1 cellular context compared by ENCODE assay signal in the genomic region with DNA sequence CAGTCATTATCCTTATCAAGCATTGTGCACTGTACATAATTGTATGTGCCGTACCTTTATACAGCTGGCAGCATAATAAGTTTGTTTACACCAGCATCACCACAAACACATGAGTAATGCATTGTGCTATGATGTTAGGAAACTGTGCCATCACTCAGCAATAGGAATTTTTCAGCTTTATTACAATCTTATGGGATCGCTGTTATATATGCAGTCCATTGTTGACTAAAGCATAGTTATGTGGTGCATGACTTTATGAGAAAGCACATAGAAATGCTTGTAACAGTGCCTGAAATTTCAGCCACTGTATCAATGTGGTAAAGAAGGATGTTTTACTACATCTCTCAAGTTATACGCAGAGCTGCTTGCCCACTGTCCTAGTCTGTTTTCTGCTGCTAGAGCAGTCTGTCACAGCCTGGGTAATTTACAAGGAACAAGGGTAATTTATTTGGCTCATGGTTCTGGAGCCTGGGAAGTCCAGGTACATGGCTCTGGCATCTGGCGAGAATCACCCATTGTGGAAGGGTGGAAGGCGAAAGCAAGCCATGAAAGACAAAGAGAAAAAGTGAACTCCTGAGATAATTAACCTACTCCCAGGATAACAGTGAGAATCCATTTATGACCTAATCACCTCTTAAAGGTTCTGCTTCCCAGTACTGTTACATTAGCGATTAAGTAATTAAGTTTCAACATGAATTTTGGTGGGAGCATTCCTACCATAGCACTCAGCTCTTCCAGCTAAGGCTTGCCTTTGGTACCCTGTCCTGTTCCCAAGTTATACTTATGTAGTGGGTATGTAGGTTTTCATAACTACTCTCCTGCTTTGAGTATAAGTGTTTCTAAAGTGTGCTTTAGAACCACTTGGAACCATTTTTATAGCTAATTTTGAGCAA.
A peak's percentile ranks its signal among the peaks of the same experiment; 100 is the strongest.
TF ChIP-seq lines count a peak whose summit lies in the region.

No MANE protein-coding gene starts in this region.

TF ChIP-seq in A549, 52 proteins besides CTCF, POLR2A, EP300 and RAD21 (continued from another document):
- TF ChIP-seq, protein P1, sequence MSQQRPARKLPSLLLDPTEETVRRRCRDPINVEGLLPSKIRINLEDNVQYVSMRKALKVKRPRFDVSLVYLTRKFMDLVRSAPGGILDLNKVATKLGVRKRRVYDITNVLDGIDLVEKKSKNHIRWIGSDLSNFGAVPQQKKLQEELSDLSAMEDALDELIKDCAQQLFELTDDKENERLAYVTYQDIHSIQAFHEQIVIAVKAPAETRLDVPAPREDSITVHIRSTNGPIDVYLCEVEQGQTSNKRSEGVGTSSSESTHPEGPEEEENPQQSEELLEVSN (IDR thresholded peaks at IDR 0.05; ENCODE audit: borderline replicate concordance, low read depth): no peak
- TF ChIP-seq CEBPB (IDR thresholded peaks at IDR 0.05): peak in 1 of 2 experiments; percentile 81; a peak in 2 of 4 replicates
- TF ChIP-seq, protein P2, sequence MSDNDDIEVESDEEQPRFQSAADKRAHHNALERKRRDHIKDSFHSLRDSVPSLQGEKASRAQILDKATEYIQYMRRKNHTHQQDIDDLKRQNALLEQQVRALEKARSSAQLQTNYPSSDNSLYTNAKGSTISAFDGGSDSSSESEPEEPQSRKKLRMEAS (IDR thresholded peaks at IDR 0.05): peak; percentile 57
- TF ChIP-seq TFCP2L1 (CRISPR knock-in tag; IDR thresholded peaks at IDR 0.05): no peak
- TF ChIP-seq CBX8 (IDR thresholded peaks at IDR 0.05): no peak
- TF ChIP-seq ESRRA (IDR thresholded peaks at IDR 0.05; ENCODE audit: borderline replicate concordance, low read length): no peak
- TF ChIP-seq, protein P3, sequence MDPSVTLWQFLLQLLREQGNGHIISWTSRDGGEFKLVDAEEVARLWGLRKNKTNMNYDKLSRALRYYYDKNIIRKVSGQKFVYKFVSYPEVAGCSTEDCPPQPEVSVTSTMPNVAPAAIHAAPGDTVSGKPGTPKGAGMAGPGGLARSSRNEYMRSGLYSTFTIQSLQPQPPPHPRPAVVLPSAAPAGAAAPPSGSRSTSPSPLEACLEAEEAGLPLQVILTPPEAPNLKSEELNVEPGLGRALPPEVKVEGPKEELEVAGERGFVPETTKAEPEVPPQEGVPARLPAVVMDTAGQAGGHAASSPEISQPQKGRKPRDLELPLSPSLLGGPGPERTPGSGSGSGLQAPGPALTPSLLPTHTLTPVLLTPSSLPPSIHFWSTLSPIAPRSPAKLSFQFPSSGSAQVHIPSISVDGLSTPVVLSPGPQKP (IDR thresholded peaks at IDR 0.05; ENCODE audit: low read depth, low read length): no peak
- TF ChIP-seq JUN (IDR thresholded peaks at IDR 0.05): peak in 1 of 2 experiments; percentile 34; a peak in 1 of 5 replicates
- 0 out of 2 replicates have a peak, but pooled peaks have one; percentile 23 for TF ChIP-seq FOSL2 (IDR thresholded peaks at IDR 0.05)
- TF ChIP-seq FOSL2 (CRISPR knock-in tag; IDR thresholded peaks at IDR 0.05): peak; percentile 90
- TF ChIP-seq MAZ (IDR thresholded peaks at IDR 0.05; ENCODE audit: borderline replicate concordance, low read depth, low read length): no peak
- TF ChIP-seq, protein P4, sequence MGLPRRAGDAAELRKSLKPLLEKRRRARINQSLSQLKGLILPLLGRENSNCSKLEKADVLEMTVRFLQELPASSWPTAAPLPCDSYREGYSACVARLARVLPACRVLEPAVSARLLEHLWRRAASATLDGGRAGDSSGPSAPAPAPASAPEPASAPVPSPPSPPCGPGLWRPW (IDR thresholded peaks at IDR 0.05): no peak
- TF ChIP-seq JUNB (IDR thresholded peaks at IDR 0.05): peak; percentile 45
- TF ChIP-seq RNF2 (IDR thresholded peaks at IDR 0.05; ENCODE audit: borderline replicate concordance, low read depth): no peak
- TF ChIP-seq MYC (IDR thresholded peaks at IDR 0.05; ENCODE audit: borderline replicate concordance, low read length): no peak
- peak; percentile 86 for TF ChIP-seq GATA3 (IDR thresholded peaks at IDR 0.05; ENCODE audit: borderline replicate concordance)
